ENCODE assay signal across 18 cellular contexts in genomic region chr10:121113385-121113696, GRCh38.
DNase-seq lines count a peak whose midpoint lies in the region; ATAC-seq and TF ChIP-seq lines count a peak whose summit lies in the region.
"Had no signal": no experiment of that assay in that cellular context is flagged by ENCODE, and none has a peak within 500 bp of the region (broad histone marks: within the 10 kb centered on the region; RNA-seq: fewer than 3 reads in every experiment).

No MANE protein-coding gene starts in this region.

- H3K4me3 ChIP-seq in left lung: no peak overlapping the region
- no peak overlapping the region for H3K4me3 ChIP-seq in upper lobe of right lung
- H3K4me3 ChIP-seq: colonic mucosa, GM23248, mucosa of descending colon, SJCRH30 had no signal

- TF ChIP-seq RAD21 in Ishikawa (IDR thresholded peaks at IDR 0.05; ENCODE audit: low read depth): no peak

- H3K27ac ChIP-seq in left lung: peak overlapping the region; percentile 70 to 71
- H3K27ac ChIP-seq in upper lobe of right lung: peak overlapping the region; percentile 14
- H3K27ac ChIP-seq: colonic mucosa, GM23248, SJCRH30 had no signal

- ATAC-seq in left lung (peak; percentile 90), upper lobe of right lung (peak; percentile 84), HG03354 (IDR thresholded peaks at IDR 0.05; ENCODE audit: poor library complexity, severe bottlenecking, unreplicated experiment) (no peak), SK-N-SH treated with all-trans-retinoic acid at 6 μM for 48 hours (no peak)
- ATAC-seq: activated T-cell treated with anti-CD3 and anti-CD28 coated beads, Interleukin-2, amount 50 U/mL, for 72 hours; mucosa of descending colon had no signal

- TF ChIP-seq CTCF in left lung (IDR thresholded peaks at IDR 0.05) (no peak), upper lobe of right lung (IDR thresholded peaks at IDR 0.05) (no peak)

- peak; percentile 85 for TF ChIP-seq EP300 in Ishikawa (IDR thresholded peaks at IDR 0.05; ENCODE audit: borderline replicate concordance)

- H3K9me3 ChIP-seq in left lung: peaks cover 0 to 9% of the 10 kb centered on the region in 2 donors
- peaks cover 4% of the 10 kb centered on the region for H3K9me3 ChIP-seq in upper lobe of right lung
- H3K9me3 ChIP-seq: colonic mucosa had no signal

- intact Hi-C loops in left lung (cut with DNase I): no loop called here
- intact Hi-C loops in upper lobe of right lung (cut with DNase I): no loop called here

- H3K4me1 ChIP-seq in left lung (no peaks in the 10 kb centered on the region), upper lobe of right lung (no peaks in the 10 kb centered on the region)
- H3K4me1 ChIP-seq: colonic mucosa had no signal

- no peaks in the 10 kb centered on the region for H3K27me3 ChIP-seq in left lung
- H3K27me3 ChIP-seq in upper lobe of right lung: no peaks in the 10 kb centered on the region
- H3K27me3 ChIP-seq: colonic mucosa, SJCRH30 had no signal

- DNase-seq in astrocyte of the hippocampus (ENCODE audit: low read depth, low spot score) (peak; percentile 43), left lung (peak in 1 of 2 donors; percentile 63), upper lobe of right lung (no peak), NCI-H524 (lab: John Stamatoyannopoulos, UW) (no peak)
- DNase-seq: activated CD8-positive, alpha-beta memory T cell treated with anti-CD3 and anti-CD28 coated beads for 24 hours; activated naive CD4-positive, alpha-beta T cell treated with anti-CD3 and anti-CD28 coated beads, Interleukin-2, amount 50 U/mL, for 16 hours; activated T-cell treated with anti-CD3 and anti-CD28 coated beads, Interleukin-2, amount 50 U/mL, for 72 hours; AML-193; colonic mucosa; GM23248; MM.1S; mucosa of descending colon; NCI-H774; stimulated activated CD4-positive, alpha-beta T cell treated with anti-CD3 and anti-CD28 coated beads, Interleukin-12 subunit alpha, Interleukin-12 subunit beta, amount 100 ng/mL, for 4 hours had no signal

- H3K36me3 ChIP-seq in left lung (no peaks in the 10 kb centered on the region), upper lobe of right lung (no peaks in the 10 kb centered on the region)
- H3K36me3 ChIP-seq: colonic mucosa, SJCRH30 had no signal

TF ChIP-seq in Ishikawa, 13 proteins besides CTCF, POLR2A, EP300 and RAD21:
- TF ChIP-seq TAF1 (IDR thresholded peaks at IDR 0.05; ENCODE audit: low read depth) (no peak), NFIC (IDR thresholded peaks at IDR 0.05) (peak; percentile 81), REST (IDR thresholded peaks at IDR 0.05; ENCODE audit: low read depth) (no peak), ZBTB7A (IDR thresholded peaks at IDR 0.05; ENCODE audit: low read depth) (no peak), USF1 (IDR thresholded peaks at IDR 0.05) (no peak), FOXM1 (IDR thresholded peaks at IDR 0.05; ENCODE audit: borderline replicate concordance, low read depth) (peak; percentile 71; the same call in 1 of the 2 replicates), TCF12 (IDR thresholded peaks at IDR 0.05; ENCODE audit: low read depth) (peak; percentile 81), CEBPB (IDR thresholded peaks at IDR 0.05) (no peak; the same call in 1 of the 2 replicates), YY1 (IDR thresholded peaks at IDR 0.05; ENCODE audit: low read depth) (0 out of 2 replicates have a peak, but pooled peaks have one; percentile 32), TEAD4 (IDR thresholded peaks at IDR 0.05) (peak; percentile 88)

TF ChIP-seq in SK-N-SH treated with all-trans-retinoic acid at 6 μM for 48 hours, 23 proteins besides CTCF, POLR2A, EP300 and RAD21:
- no peak for TF ChIP-seq BACH2 (CRISPR knock-in tag; IDR thresholded peaks at IDR 0.05; ENCODE audit: borderline replicate concordance)

Comparison
In these comparisons a context has a peak if more than half of its experiments do, and no peak if none do; other contexts are left out.
1. ATAC-seq: peak in left lung (single experiment) and upper lobe of right lung (single experiment); none in HG03354 (single experiment) and SK-N-SH treated with all-trans-retinoic acid at 6 μM for 48 hours (single experiment).